ENCODE assay signal across 9 cellular contexts in genomic region chr22:50697667-50698506, GRCh38. TPM values are rescaled to one million over a fixed set of nuclear protein-coding genes. Genes with fewer than 3 reads are reported as not detected.
DNase-seq lines count a peak whose midpoint lies in the region; ATAC-seq, FAIRE-seq and TF ChIP-seq lines count a peak whose summit lies in the region.
"Had no signal": no experiment of that assay in that cellular context is flagged by ENCODE, and none has a peak within 500 bp of the region (broad histone marks: within the 10 kb centered on the region; RNA-seq: fewer than 3 reads in every experiment).

No MANE protein-coding gene starts in this region.

- peaks cover 1% of the 10 kb centered on the region for H3K27me3 Mint-ChIP-seq in activated CD4-positive, alpha-beta T cell treated with anti-CD3 and anti-CD28 coated beads, Interleukin-2, amount 10 ng/mL, durations not matched to agents 24 days and 14 days

- H3K36me3 Mint-ChIP-seq in activated CD4-positive, alpha-beta T cell treated with anti-CD3 and anti-CD28 coated beads, Interleukin-2, amount 10 ng/mL, durations not matched to agents 24 days and 14 days (ENCODE audit: low read depth) = no peaks in the 10 kb centered on the region
- H3K36me3 Mint-ChIP-seq: naive B cell had no signal

- no peaks in the 10 kb centered on the region for H3K9me3 Mint-ChIP-seq in activated CD4-positive, alpha-beta T cell treated with anti-CD3 and anti-CD28 coated beads, Interleukin-2, amount 10 ng/mL, durations not matched to agents 24 days and 14 days
- H3K9me3 Mint-ChIP-seq: naive B cell had no signal

- no peaks in the 10 kb centered on the region for H3K4me1 ChIP-seq in ectodermal cell (ENCODE audit: control insufficient read depth, insufficient read depth, low read length)
- peaks cover 63% of the 10 kb centered on the region for H3K4me1 ChIP-seq in lower lobe of right lung
- peaks cover 0 to 12% (median 8%) of the 10 kb centered on the region in 4 donors for H3K4me1 ChIP-seq in transverse colon

- H3K4me1 Mint-ChIP-seq in activated CD4-positive, alpha-beta T cell treated with anti-CD3 and anti-CD28 coated beads, Interleukin-2, amount 10 ng/mL, durations not matched to agents 24 days and 14 days = peaks cover 13% of the 10 kb centered on the region
- H3K4me1 Mint-ChIP-seq: naive B cell had no signal

- TF ChIP-seq CTCF in lower lobe of right lung (IDR thresholded peaks at IDR 0.05) (no peak), transverse colon (IDR thresholded peaks at IDR 0.05) (no peak)

- H3K27me3 ChIP-seq in MG63 = no peaks in the 10 kb centered on the region
- H3K27me3 ChIP-seq in ectodermal cell (ENCODE audit: control insufficient read depth, insufficient read depth, low read length, poor library complexity, severe bottlenecking) = peaks cover 11% of the 10 kb centered on the region
- H3K27me3 ChIP-seq in lower lobe of right lung (ENCODE audit: low read depth) = no peaks in the 10 kb centered on the region
- no peaks in the 10 kb centered on the region for H3K27me3 ChIP-seq in transverse colon

- no peak for ATAC-seq in lower lobe of right lung

- H3K27ac Mint-ChIP-seq in activated CD4-positive, alpha-beta T cell treated with anti-CD3 and anti-CD28 coated beads, Interleukin-2, amount 10 ng/mL, durations not matched to agents 24 days and 14 days = no peak overlapping the region
- H3K27ac Mint-ChIP-seq: naive B cell had no signal

- no peaks in the 10 kb centered on the region for H3K9me3 ChIP-seq in MG63
- no peaks in the 10 kb centered on the region for H3K9me3 ChIP-seq in ectodermal cell (ENCODE audit: control insufficient read depth, low read length)
- no peaks in the 10 kb centered on the region for H3K9me3 ChIP-seq in lower lobe of right lung
- H3K9me3 ChIP-seq in transverse colon = no peaks in the 10 kb centered on the region
- H3K9me3 ChIP-seq: SJSA1 had no signal

- WGBS in ectodermal cell, 2 experiments = 30% methylated on average over 54 of the region's 54 CpGs
- WGBS in transverse colon (ENCODE audit: low coverage in 1 of 2), 2 donors = 45 to 82% methylated on average over 16 to 43 of the region's 54 CpGs

- H3K36me3 ChIP-seq in MG63 (no peaks in the 10 kb centered on the region; the same call in 1 of the 2 replicates), ectodermal cell (ENCODE audit: control insufficient read depth, insufficient read depth, low read length) (no peaks in the 10 kb centered on the region), lower lobe of right lung (peaks cover 9% of the 10 kb centered on the region), transverse colon (no peaks in the 10 kb centered on the region)
- H3K36me3 ChIP-seq: SJSA1 had no signal

- TF ChIP-seq POLR2A in transverse colon (IDR thresholded peaks at IDR 0.05) = no peak

- H3K27ac ChIP-seq in ectodermal cell (ENCODE audit: insufficient read depth, low read depth, low read length, poor library complexity, severe bottlenecking) (no peak overlapping the region), lower lobe of right lung (no peak overlapping the region), transverse colon (no peak overlapping the region)
- H3K27ac ChIP-seq: SJSA1 had no signal

- no peak for FAIRE-seq in urothelium cell line (lab: Jason Lieb, UNC)

- H3K4me3 Mint-ChIP-seq in activated CD4-positive, alpha-beta T cell treated with anti-CD3 and anti-CD28 coated beads, Interleukin-2, amount 10 ng/mL, durations not matched to agents 24 days and 14 days = no peak overlapping the region
- H3K4me3 Mint-ChIP-seq: naive B cell had no signal

- TF ChIP-seq EP300 in transverse colon (IDR thresholded peaks at IDR 0.05; ENCODE audit: low read depth) = no peak

- in situ Hi-C loops in transverse colon (cut with MboI; ENCODE audit: low pct_ligation_motif_present in 1 of 4, low pct_unique_long_range_greater_than_20kb in 1 of 4, low sequenced_read_pairs in 3 of 4) = no loop called here

- H3K4me3 ChIP-seq in MG63 (peak overlapping the region; percentile 45), ectodermal cell (ENCODE audit: insufficient read depth, low read depth, low read length) (peak overlapping the region; percentile 36), lower lobe of right lung (peak overlapping the region; percentile 41), transverse colon (peak overlapping the region in 3 of 4 donors; percentile 5 to 53 (median 39))

- DNase-seq in MG63 = no peak
- DNase-seq in lower lobe of right lung = peak; percentile 43
- DNase-seq in transverse colon = no peak
- DNase-seq in urothelium cell line (ENCODE audit: low spot score) = no peak
- no peak for DNase-seq in HK-2 (ENCODE audit: unreplicated experiment)
- no peak for DNase-seq in activated CD4-positive, alpha-beta T cell treated with anti-CD3 and anti-CD28 coated beads, Interleukin-2, amount 10 ng/mL, durations not matched to agents 24 days and 14 days
- DNase-seq: naive B cell had no signal

- intact Hi-C loops in lower lobe of right lung (cut with DNase I) (no loop called here), transverse colon (cut with DNase I; ENCODE audit: low total_unique reads) (no loop called here)
- intact Hi-C loops in activated CD4-positive, alpha-beta T cell treated with anti-CD3 and anti-CD28 coated beads, Interleukin-2, amount 10 ng/mL, durations not matched to agents 24 days and 14 days (cut with micrococcal nuclease) = no loop called here

RNA-seq across cellular contexts. Expression of gene SHANK3, which starts 25.3 kb away (rescaled TPM):
- total RNA-seq in MG63 (2014; rRNA removed; shearing (Covaris generic); ENCODE audit: low replicate concordance) = 1.3 and 2.6 TPM in 2 replicates
- polyA plus RNA-seq in ectodermal cell (2013, experiment 1 of 4) = 11.8 TPM
- 12.0 TPM for polyA plus RNA-seq in ectodermal cell (2013, experiment 2 of 4)
- 11.3 TPM for polyA plus RNA-seq in ectodermal cell (2013, experiment 3 of 4)
- 11.1 TPM for polyA plus RNA-seq in ectodermal cell (2013, experiment 4 of 4)
- total RNA-seq in lower lobe of right lung (50.6 TPM), transverse colon (10 to 100 TPM in 1 of 4 donors, 1 to 10 TPM in 3; 2.7 to 30.3 (median 6.3) TPM)
- 0.17 and 0.21 TPM in 2 replicates for total RNA-seq in activated CD4-positive, alpha-beta T cell treated with anti-CD3 and anti-CD28 coated beads, Interleukin-2, amount 10 ng/mL, durations not matched to agents 24 days and 14 days

RNA-seq across cellular contexts. Expression of gene ACR, which starts 40.1 kb away (rescaled TPM):
- total RNA-seq in MG63 (2014; rRNA removed; shearing (Covaris generic); ENCODE audit: low replicate concordance) = not detected in 2 replicates
- polyA plus RNA-seq in ectodermal cell (2013, experiment 1 of 4) = 1.1 TPM
- 0.12 TPM for polyA plus RNA-seq in ectodermal cell (2013, experiment 2 of 4)
- 0.32 TPM for polyA plus RNA-seq in ectodermal cell (2013, experiment 3 of 4)
- 0.24 TPM for polyA plus RNA-seq in ectodermal cell (2013, experiment 4 of 4)
- 0.62 TPM for total RNA-seq in lower lobe of right lung
- not detected for total RNA-seq in transverse colon
- total RNA-seq in activated CD4-positive, alpha-beta T cell treated with anti-CD3 and anti-CD28 coated beads, Interleukin-2, amount 10 ng/mL, durations not matched to agents 24 days and 14 days = not detected in 2 replicates
- total RNA-seq: SJSA1 had no signal
